Comparison of ENCODE assay signal across 25 cellular contexts in genomic region chr2:202049840-202050239, GRCh38. TPM values are rescaled to one million over a fixed set of nuclear protein-coding genes. Genes with fewer than 3 reads are reported as not detected.
"Had no signal": no experiment of that assay in that cellular context is flagged by ENCODE, and none has a peak within 500 bp of the region (broad histone marks: within the 10 kb centered on the region; RNA-seq: fewer than 3 reads in every experiment).

No MANE protein-coding gene starts in this region.

- H3K4me1 ChIP-seq: stomach, transverse colon had no signal

- H3K9me3 ChIP-seq: heart left ventricle, mucosa of descending colon, right atrium auricular region, sigmoid colon, stomach, thoracic aorta, transverse colon had no signal

- H3K4me1 Mint-ChIP-seq: naive thymus-derived CD8-positive, alpha-beta T cell had no signal

- H3K27me3 ChIP-seq: right atrium auricular region, sigmoid colon, transverse colon had no signal

- H3K4me3 Mint-ChIP-seq: naive thymus-derived CD8-positive, alpha-beta T cell had no signal

- H3K36me3 Mint-ChIP-seq: naive thymus-derived CD8-positive, alpha-beta T cell had no signal

- H3K27ac ChIP-seq: coronary artery, heart left ventricle, right atrium auricular region, sigmoid colon, skin epidermis, stomach, thoracic aorta, transverse colon had no signal

- H3K9me3 Mint-ChIP-seq: naive thymus-derived CD8-positive, alpha-beta T cell had no signal

- DNase-seq: effector CD8-positive, alpha-beta T cell; heart left ventricle; hippocampal formation; mammary epithelial cell; mucosa of descending colon; naive thymus-derived CD8-positive, alpha-beta T cell; posterior cingulate gyrus; sigmoid colon; stimulated activated CD4-positive, alpha-beta T cell treated with anti-CD3 and anti-CD28 coated beads, Interleukin-12 subunit alpha, Interleukin-12 subunit beta, amount 100 ng/mL, for 4 hours; stimulated activated naive CD4-positive, alpha-beta T cell; stomach; substantia nigra; transverse colon had no signal

- H3K4me3 ChIP-seq: coronary artery, heart left ventricle, mucosa of descending colon, right atrium auricular region, sigmoid colon, skin epidermis, stomach, thoracic aorta, transverse colon had no signal

- H3K36me3 ChIP-seq: heart left ventricle, right atrium auricular region, sigmoid colon, stomach, thoracic aorta, transverse colon had no signal

RNA-seq across cellular contexts. Expression of gene KIAA2012, which starts 23.2 kb away (rescaled TPM):
- total RNA-seq: dermis microvascular lymphatic vessel endothelial cell; esophagus mucosa; fibroblast of lung; glomerular endothelial cell; kidney epithelial cell; lower leg skin; naive thymus-derived CD8-positive, alpha-beta T cell; osteocyte; right atrium auricular region; thoracic aorta; transverse colon; ureter had no signal
